ENCODE assay signal across 24 cellular contexts in genomic region chr13:90386090-90386489, GRCh38.
"Had no signal": no experiment of that assay in that cellular context is flagged by ENCODE, and none has a peak within 500 bp of the region (broad histone marks: within the 10 kb centered on the region; RNA-seq: fewer than 3 reads in every experiment).

No MANE protein-coding gene starts in this region.

- H3K4me1 ChIP-seq: esophagus squamous epithelium, gastrocnemius medialis, heart right ventricle, left lung, lower lobe of right lung had no signal

- H3K9me3 ChIP-seq: gastrocnemius medialis, lower lobe of right lung, mucosa of descending colon had no signal

- H3K36me3 ChIP-seq: esophagus squamous epithelium, gastrocnemius medialis, heart right ventricle, left lung, lower lobe of right lung had no signal

- H3K27me3 ChIP-seq: dorsolateral prefrontal cortex, esophagus squamous epithelium, gastrocnemius medialis, heart right ventricle, left lung had no signal

- FAIRE-seq: colon, islet of Langerhans had no signal

- H3K27ac ChIP-seq: coronary artery, dorsolateral prefrontal cortex, epithelial cell of prostate, esophagus squamous epithelium, gastrocnemius medialis, heart right ventricle, left lung, lower lobe of right lung had no signal

- DNase-seq: dermis blood vessel endothelial cell; dorsolateral prefrontal cortex; effector CD4-positive, alpha-beta T cell; effector memory CD4-positive, alpha-beta T cell; erythroblast; esophagus squamous epithelium; foreskin fibroblast; gastrocnemius medialis; glutamatergic neuron; head of caudate nucleus; heart right ventricle; hippocampal formation; left cardiac atrium; left lung; left ventricle myocardium superior; lower lobe of right lung; mesenchymal stem cell; mucosa of descending colon; naive B cell; naive thymus-derived CD8-positive, alpha-beta T cell had no signal

- H3K4me3 ChIP-seq: coronary artery, dorsolateral prefrontal cortex, esophagus squamous epithelium, gastrocnemius medialis, heart right ventricle, left lung, lower lobe of right lung, mucosa of descending colon had no signal
